In genomic region chr4:159722052-159722451, GRCh38 we compare ENCODE assay signal across 16 cellular contexts.
DNase-seq lines count a peak whose midpoint lies in the region; ATAC-seq and TF ChIP-seq lines count a peak whose summit lies in the region.
"Had no signal": no experiment of that assay in that cellular context is flagged by ENCODE, and none has a peak within 500 bp of the region (broad histone marks: within the 10 kb centered on the region; RNA-seq: fewer than 3 reads in every experiment).

No MANE protein-coding gene starts in this region.

- H2AFZ ChIP-seq in neuronal stem cell (ENCODE audit: low read length): no peak overlapping the region

- H3K4me1 ChIP-seq in endodermal cell (ENCODE audit: control insufficient read depth, insufficient read depth, low read length) (no peaks in the 10 kb centered on the region), neuronal stem cell (ENCODE audit: control insufficient read depth in 2 of 2, insufficient read depth in 1 of 2, low read depth in 1 of 2, low read length in 2 of 2) (no peaks in the 10 kb centered on the region)
- H3K4me1 ChIP-seq: Caco-2 had no signal

- DNase-seq in WTC11 (ENCODE audit: low spot score): no peak
- DNase-seq in endodermal cell: peak; percentile 45
- DNase-seq in neuronal stem cell (ENCODE audit: low spot score): no peak
- no peak for DNase-seq in AML-193 (lab: John Stamatoyannopoulos, UW)
- no peak for DNase-seq in NCI-H774 (lab: John Stamatoyannopoulos, UW)
- no peak for DNase-seq in LoVo (ENCODE audit: low spot score)
- no peak for DNase-seq in NCI-H1417 treated with DMSO at 0.1 percent for 48 hours (lab: John Stamatoyannopoulos, UW)
- DNase-seq: ACHN; Caco-2; CD4-positive, alpha-beta T cell; DMS153; DMS79; GDM1; GOT3; H9 had no signal

- no peaks in the 10 kb centered on the region for H3K9me3 ChIP-seq in endodermal cell (ENCODE audit: control insufficient read depth, low read length)
- H3K9me3 ChIP-seq in neuronal stem cell (replicated peaks in 1 of 2; ENCODE audit: control insufficient read depth in 2 of 2, insufficient read depth in 1 of 2, low read depth in 1 of 2, low read length in 2 of 2): no peaks in the 10 kb centered on the region
- H3K9me3 ChIP-seq: Caco-2 had no signal

- H3K36me3 Mint-ChIP-seq in WTC11 (no peaks in the 10 kb centered on the region), endodermal cell (ENCODE audit: low read depth) (no peaks in the 10 kb centered on the region)

- no peaks in the 10 kb centered on the region for H3K27me3 ChIP-seq in endodermal cell (ENCODE audit: control insufficient read depth, insufficient read depth, low read length, poor library complexity, severe bottlenecking)
- no peaks in the 10 kb centered on the region for H3K27me3 ChIP-seq in neuronal stem cell (ENCODE audit: control insufficient read depth in 3 of 3, insufficient read depth in 3 of 3, low read depth in 1 of 3, low read length in 3 of 3)

- H2BK5ac ChIP-seq in neuronal stem cell (ENCODE audit: low read length): peak overlapping the region; percentile 39

- H3K36me3 ChIP-seq in endodermal cell (ENCODE audit: control insufficient read depth, insufficient read depth, low read length) (no peaks in the 10 kb centered on the region), neuronal stem cell (replicated peaks in 1 of 2; ENCODE audit: control insufficient read depth in 2 of 2, insufficient read depth in 2 of 2, low read length in 2 of 2) (no peaks in the 10 kb centered on the region)

- H2BK120ac ChIP-seq in neuronal stem cell (ENCODE audit: low read depth, low read length): peak overlapping the region; percentile 31

- ATAC-seq in WTC11: peak; percentile 52

- H3K9me3 Mint-ChIP-seq in WTC11 (peaks cover 3% of the 10 kb centered on the region; the same call in 1 of the 2 replicates), endodermal cell (no peaks in the 10 kb centered on the region)
- H3K9me3 Mint-ChIP-seq: CD4-positive, alpha-beta T cell; H9 had no signal

- H4K91ac ChIP-seq in neuronal stem cell (ENCODE audit: low read depth, low read length, poor library complexity): no peak overlapping the region

- H3K4me1 Mint-ChIP-seq in WTC11 (peaks cover 5% of the 10 kb centered on the region; the same call in 1 of the 2 replicates), endodermal cell (no peaks in the 10 kb centered on the region)

- H2BK15ac ChIP-seq in neuronal stem cell (ENCODE audit: low read length): peak overlapping the region; percentile 75

- H3K27me3 Mint-ChIP-seq in WTC11 (ENCODE audit: low read depth) (no peaks in the 10 kb centered on the region; the same call in 1 of the 2 replicates), endodermal cell (ENCODE audit: insufficient read depth) (no peaks in the 10 kb centered on the region)
- H3K27me3 Mint-ChIP-seq: CD4-positive, alpha-beta T cell had no signal

- H3K4me3 Mint-ChIP-seq in WTC11 (no peak overlapping the region), endodermal cell (no peak overlapping the region)
- H3K4me3 Mint-ChIP-seq: CD4-positive, alpha-beta T cell; H9 had no signal

- no peak overlapping the region for H3K9ac ChIP-seq in endodermal cell (ENCODE audit: extremely low read depth, low read length, poor library complexity, severe bottlenecking)
- H3K9ac ChIP-seq in neuronal stem cell (ENCODE audit: low read depth, low read length, poor library complexity): no peak overlapping the region

- no peaks in the 10 kb centered on the region for H3K79me1 ChIP-seq in neuronal stem cell (ENCODE audit: low read depth, low read length)

- 86 to 89% methylated on average over 10 to 16 of the region's 16 CpGs for WGBS in endodermal cell (ENCODE audit: insufficient coverage in 1 of 2, insufficient read length in 1 of 2), 2 experiments
- WGBS in neuronal stem cell (ENCODE audit: extremely low coverage in 2 of 2, insufficient read length in 2 of 2, insufficient replicate concordance in 1 of 2), 2 donors: no CpG with 5 or more reads among the region's 16 CpGs

- H3K14ac ChIP-seq in neuronal stem cell (ENCODE audit: low read length): peak overlapping the region; percentile 82

- peak overlapping the region; percentile 76 for H3K4ac ChIP-seq in neuronal stem cell (ENCODE audit: low read length)

- CTCF ChIA-PET in WTC11 (lab: Charles Lee): no interaction called here

- no peak overlapping the region for H3K27ac ChIP-seq in endodermal cell (ENCODE audit: low read depth, low read length)
- H3K27ac ChIP-seq in neuronal stem cell (replicated peaks; ENCODE audit: low read length): no peak overlapping the region
- H3K27ac ChIP-seq: C4-2B had no signal

- H3K4me3 ChIP-seq in endodermal cell (ENCODE audit: low read length): no peak overlapping the region
- H3K4me3 ChIP-seq in neuronal stem cell (ENCODE audit: low read length in 2 of 2): no peak overlapping the region

- peak overlapping the region; percentile 85 for H3K18ac ChIP-seq in neuronal stem cell (ENCODE audit: low read length)

- TF ChIP-seq CTCF in WTC11 (IDR thresholded peaks at IDR 0.05) (no peak), endodermal cell (conservative IDR thresholded peaks at IDR 0.05) (no peak)

- H3K23ac ChIP-seq in neuronal stem cell (ENCODE audit: low read depth, low read length, poor library complexity): no peak overlapping the region

- H4K8ac ChIP-seq in neuronal stem cell (ENCODE audit: low read depth, low read length): peak overlapping the region; percentile 92

- no peak overlapping the region for H3K27ac Mint-ChIP-seq in WTC11
- no peak overlapping the region for H3K27ac Mint-ChIP-seq in endodermal cell
- H3K27ac Mint-ChIP-seq: CD4-positive, alpha-beta T cell; H9 had no signal

- H2BK12ac ChIP-seq in neuronal stem cell (ENCODE audit: low read length): peak overlapping the region; percentile 94

- POLR2A ChIA-PET in WTC11 (lab: Charles Lee): no interaction called here

- H2AK5ac ChIP-seq in neuronal stem cell (ENCODE audit: low read depth, low read length): peak overlapping the region; percentile 56

- H3K4me2 ChIP-seq in neuronal stem cell (ENCODE audit: insufficient read depth, low read length, poor library complexity, severe bottlenecking): no peak overlapping the region

TF ChIP-seq in WTC11, 78 proteins besides CTCF, POLR2A, EP300 and RAD21:
- TF ChIP-seq EMX1 (CRISPR knock-in tag; IDR thresholded peaks at IDR 0.05) (no peak), TP53 (CRISPR knock-in tag; IDR thresholded peaks at IDR 0.05) (no peak), TEAD4 (CRISPR knock-in tag; IDR thresholded peaks at IDR 0.05) (no peak), USF2 (CRISPR knock-in tag; IDR thresholded peaks at IDR 0.05) (no peak), GTF2I (CRISPR knock-in tag; conservative IDR thresholded peaks at IDR 0.05) (no peak), ZMAT4 (CRISPR knock-in tag; IDR thresholded peaks at IDR 0.05) (no peak), MAX (CRISPR knock-in tag; IDR thresholded peaks at IDR 0.05) (no peak), JUN (CRISPR knock-in tag; IDR thresholded peaks at IDR 0.05) (no peak)
